Comparison of ENCODE assay signal across 13 cellular contexts in the genomic region with DNA sequence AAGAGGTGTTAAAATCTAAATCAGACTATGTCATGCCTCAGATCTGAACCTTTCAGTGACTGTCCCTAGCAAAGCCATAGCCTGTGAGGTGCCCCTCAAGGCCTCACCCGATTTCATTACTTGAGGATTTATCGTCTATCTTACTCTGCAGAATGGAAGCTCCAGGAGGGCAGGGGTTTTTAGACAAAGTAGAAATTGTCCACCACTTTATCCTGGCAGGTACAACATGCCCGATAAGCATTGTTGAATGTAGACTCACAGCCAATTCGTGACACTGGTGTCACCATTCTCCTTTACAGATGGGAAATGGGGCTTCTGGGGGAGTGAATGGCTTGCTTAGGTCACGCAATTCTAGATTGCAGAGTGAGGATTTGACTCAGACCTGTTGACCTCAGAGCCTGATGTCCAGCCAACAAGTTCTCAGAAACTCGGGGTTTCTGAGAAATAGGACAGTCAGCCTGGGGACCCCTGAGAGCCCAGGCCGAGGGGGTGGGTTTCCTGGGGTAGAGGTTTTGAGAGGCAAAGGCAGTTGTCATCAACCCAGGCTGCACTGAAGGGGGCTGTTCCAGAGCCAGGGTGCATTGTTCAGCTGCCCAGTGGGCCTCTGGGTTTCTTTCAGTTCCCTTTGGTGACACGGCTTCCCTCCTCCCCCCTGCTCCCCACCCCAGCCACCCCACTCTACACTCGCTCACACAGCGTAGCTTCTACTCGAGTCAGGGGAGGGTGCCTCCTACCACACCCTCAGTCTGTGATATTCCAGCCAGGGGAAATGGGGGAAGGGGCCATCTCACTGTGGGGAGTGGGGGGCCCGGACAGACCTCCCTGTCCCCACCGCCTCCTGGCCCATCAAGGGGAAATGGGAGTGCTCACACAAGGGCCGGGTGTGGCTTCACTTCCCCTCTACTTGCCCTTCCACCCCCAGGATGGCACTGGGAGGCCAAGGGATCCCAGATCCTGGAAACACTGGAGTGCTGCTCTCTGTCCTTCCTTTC. TPM values are rescaled to one million over a fixed set of nuclear protein-coding genes. Genes with fewer than 3 reads are reported as not detected.
DNase-seq lines count a peak whose midpoint lies in the region; ATAC-seq, FAIRE-seq and TF ChIP-seq lines count a peak whose summit lies in the region.
"Had no signal": no experiment of that assay in that cellular context is flagged by ENCODE, and none has a peak within 500 bp of the region (broad histone marks: within the 10 kb centered on the region; RNA-seq: fewer than 3 reads in every experiment).

No MANE protein-coding gene starts in this region.

- no peaks in the 10 kb centered on the region for H3K4me1 ChIP-seq in BE2C
- H3K4me1 ChIP-seq: HAP-1, psoas muscle had no signal

- peaks cover 42% of the 10 kb centered on the region for H3K27me3 Mint-ChIP-seq in stimulated activated naive CD8-positive, alpha-beta T cell treated with anti-CD3 and anti-CD28 coated beads, Interleukin-15, amount 100 ng/mL, for 72 hours

- H3K9me3 Mint-ChIP-seq in stimulated activated naive CD8-positive, alpha-beta T cell treated with anti-CD3 and anti-CD28 coated beads, Interleukin-15, amount 100 ng/mL, for 72 hours: no peaks in the 10 kb centered on the region
- H3K9me3 Mint-ChIP-seq: CD8-positive, alpha-beta memory T cell had no signal

- FAIRE-seq in GM12891 (lab: Jason Lieb, UNC): peak; percentile 91
- no peak for FAIRE-seq in HTR-8/SVneo (lab: Jason Lieb, UNC)

- no peak for DNase-seq in GM12891 (ENCODE audit: insufficient read length, low spot score)
- no peak for DNase-seq in left ventricle myocardium superior
- DNase-seq in stimulated activated naive CD8-positive, alpha-beta T cell treated with anti-CD3 and anti-CD28 coated beads, Interleukin-15, amount 100 ng/mL, for 72 hours: no peak
- DNase-seq in BE2C: no peak
- DNase-seq in HTR-8/SVneo (ENCODE audit: insufficient read length, low spot score): no peak
- DNase-seq in NCI-H2171 treated with DMSO at 0.1 percent for 48 hours (lab: John Stamatoyannopoulos, UW): no peak
- DNase-seq: CD8-positive, alpha-beta memory T cell; effector CD4-positive, alpha-beta T cell; NCI-H1105 treated with DMSO at 0.1 percent for 48 hours had no signal

- H3K4me3 ChIP-seq in BE2C (ENCODE audit: low read depth, low read length): no peak overlapping the region
- H3K4me3 ChIP-seq: HAP-1, psoas muscle had no signal

- intact Hi-C loops in left ventricle myocardium superior (cut with micrococcal nuclease): no loop called here

- H3K4me1 Mint-ChIP-seq in stimulated activated naive CD8-positive, alpha-beta T cell treated with anti-CD3 and anti-CD28 coated beads, Interleukin-15, amount 100 ng/mL, for 72 hours: peaks cover 38% of the 10 kb centered on the region

- peaks cover 27% of the 10 kb centered on the region for H3K27me3 ChIP-seq in BE2C

- H3K9me3 ChIP-seq in BE2C: no peaks in the 10 kb centered on the region
- H3K9me3 ChIP-seq: HAP-1, psoas muscle had no signal

- ATAC-seq in GM21367 (IDR thresholded peaks at IDR 0.05; ENCODE audit: unreplicated experiment) (peak; percentile 32), HG03196 (IDR thresholded peaks at IDR 0.05; ENCODE audit: unreplicated experiment) (peak; percentile 16), left ventricle myocardium superior (peak; percentile 38)
- no peak for ATAC-seq in stimulated activated naive CD8-positive, alpha-beta T cell treated with anti-CD3 and anti-CD28 coated beads, Interleukin-15, amount 100 ng/mL, for 72 hours
- ATAC-seq: psoas muscle had no signal

- no peaks in the 10 kb centered on the region for H3K36me3 ChIP-seq in BE2C
- H3K36me3 ChIP-seq: HAP-1 had no signal

- TF ChIP-seq POLR2A in GM12891 (IDR thresholded peaks at IDR 0.05; ENCODE audit: low read depth, low read length): peak; percentile 41; the same call in 1 of the 2 replicates

- no peak overlapping the region for H3K27ac Mint-ChIP-seq in stimulated activated naive CD8-positive, alpha-beta T cell treated with anti-CD3 and anti-CD28 coated beads, Interleukin-15, amount 100 ng/mL, for 72 hours

- no peak for TF ChIP-seq CTCF in BE2C (IDR thresholded peaks at IDR 0.05; ENCODE audit: low read depth, low read length)

- no peak overlapping the region for H3K4me3 Mint-ChIP-seq in stimulated activated naive CD8-positive, alpha-beta T cell treated with anti-CD3 and anti-CD28 coated beads, Interleukin-15, amount 100 ng/mL, for 72 hours
- H3K4me3 Mint-ChIP-seq: CD8-positive, alpha-beta memory T cell had no signal

TF ChIP-seq in GM12891, 5 proteins besides CTCF, POLR2A, EP300 and RAD21:
- TF ChIP-seq TAF1 (IDR thresholded peaks at IDR 0.05; ENCODE audit: low read depth, low read length) (peak; percentile 46; the same call in 1 of the 2 replicates), POLR2AphosphoS5 (IDR thresholded peaks at IDR 0.05; ENCODE audit: low read depth, low read length) (peak; percentile 36), SPI1 (IDR thresholded peaks at IDR 0.05; ENCODE audit: low read depth, low read length) (peak; percentile 86), POU2F2 (IDR thresholded peaks at IDR 0.05; ENCODE audit: low read depth, low read length) (peak; percentile 81), PAX5 (IDR thresholded peaks at IDR 0.05; ENCODE audit: insufficient read depth, low read length, severe bottlenecking) (peak; percentile 6)
TF ChIP-seq in GM12891: peak in this region for 5.

RNA-seq across cellular contexts. Expression of a gene that starts 3.1 kb away (rescaled TPM):
- 66.9 TPM for polyA plus RNA-seq in GM12891 (2012; ENCODE audit: low read depth, missing spikeins)
- total RNA-seq in left ventricle myocardium superior: 2.9 TPM
- 1.1 TPM for polyA plus RNA-seq in BE2C (2012; ENCODE audit: insufficient read depth, insufficient read length, low read depth)

RNA-seq across cellular contexts. Expression of a gene that starts 24.1 kb away (rescaled TPM):
- 1.3 TPM for polyA plus RNA-seq in GM12891 (2012; ENCODE audit: low read depth, missing spikeins)
- 0.12 TPM for total RNA-seq in left ventricle myocardium superior
- polyA plus RNA-seq in BE2C (2012; ENCODE audit: insufficient read depth, insufficient read length, low read depth): 5.7 TPM
- polyA plus RNA-seq: CD8-positive, alpha-beta memory T cell had no signal
